9 cellular contexts compared by ENCODE assay signal in genomic region chr17:8117980-8118768, GRCh38. TPM values are rescaled to one million over a fixed set of nuclear protein-coding genes. Genes with fewer than 3 reads are reported as not detected.
A peak's percentile ranks its signal among the peaks of the same experiment; 100 is the strongest.
DNase-seq lines count a peak whose midpoint lies in the region; ATAC-seq and TF ChIP-seq lines count a peak whose summit lies in the region.
"Had no signal": no experiment of that assay in that cellular context is flagged by ENCODE, and none has a peak within 500 bp of the region (broad histone marks: within the 10 kb centered on the region; RNA-seq: fewer than 3 reads in every experiment).

TSS of gene ALOXE3 (minus strand) at chr17:8118514. CDS start at chr17:8117990, 524 bp downstream.

- H3K4me1 ChIP-seq in CD4-positive, alpha-beta memory T cell (ENCODE audit: insufficient read depth, low read length): peaks cover 44% of the 10 kb centered on the region
- no peaks in the 10 kb centered on the region for H3K4me1 ChIP-seq in neural progenitor cell

- H2AFZ ChIP-seq in neural progenitor cell (replicated peaks): peak within 1 kb of the TSS; percentile 87

- peak within 1 kb of the TSS; percentile 90 for H3K4me2 ChIP-seq in neural progenitor cell

- peaks cover 44% of the 10 kb centered on the region for H3F3A ChIP-seq in neural progenitor cell (ENCODE audit: low read depth)

- peaks cover 10% of the 10 kb centered on the region for H4K20me1 ChIP-seq in neural progenitor cell (ENCODE audit: low read depth)

- peaks cover 28 to 55% (median 41%) of the 10 kb centered on the region in 4 donors for H3K4me1 Mint-ChIP-seq in CD4-positive, alpha-beta memory T cell
- peaks cover 48% of the 10 kb centered on the region for H3K4me1 Mint-ChIP-seq in activated CD4-positive, alpha-beta memory T cell treated with anti-CD3 and anti-CD28 coated beads, Interleukin-2, amount 10 ng/mL, durations not matched to agents 7 days and 5 days
- H3K4me1 Mint-ChIP-seq in neural progenitor cell: peaks cover 31% of the 10 kb centered on the region

- TF ChIP-seq CTCF in HL-60 (IDR thresholded peaks at IDR 0.05; ENCODE audit: insufficient read depth, low read length): no peak
- TF ChIP-seq CTCF in fibroblast of pulmonary artery (IDR thresholded peaks at IDR 0.05; ENCODE audit: low read length, missing control alignments): no peak
- no peak for TF ChIP-seq CTCF in neural progenitor cell (IDR thresholded peaks at IDR 0.05)

- CTCF ChIA-PET in CD4-positive, alpha-beta memory T cell (lab: Charles Lee; ENCODE audit: partially characterized antibody): interaction anchor here (0.6 to 4.1 kb wide), 35 partner anchors 9 to 431 kb away, joined by 3 to 89 read pairs (median 7); partner anchors contain the start of genes AURKB, BORCS6, CTC1 and GUCY2D
- CTCF ChIA-PET in activated CD4-positive, alpha-beta memory T cell treated with anti-CD3 and anti-CD28 coated beads, Interleukin-2, amount 10 ng/mL, durations not matched to agents 7 days and 5 days (lab: Charles Lee): interaction anchor here (0.7 to 4.0 kb wide), 28 partner anchors 9 to 534 kb away, joined by 3 to 68 read pairs (median 6); partner anchors contain the start of genes ALOX12B, KRABD2, MPDU1 and SLC25A35

- H3K9me3 ChIP-seq in CD4-positive, alpha-beta memory T cell (ENCODE audit: control insufficient read depth in 1 of 2, low read length in 2 of 2): no peaks in the 10 kb centered on the region
- H3K9me3 ChIP-seq in neural progenitor cell (ENCODE audit: low read depth): no peaks in the 10 kb centered on the region

- H3K36me3 Mint-ChIP-seq in CD4-positive, alpha-beta memory T cell: peaks cover 0 to 31% of the 10 kb centered on the region in 2 donors
- H3K36me3 Mint-ChIP-seq in activated CD4-positive, alpha-beta memory T cell treated with anti-CD3 and anti-CD28 coated beads, Interleukin-2, amount 10 ng/mL, durations not matched to agents 7 days and 5 days (ENCODE audit: low read depth): peaks cover 9% of the 10 kb centered on the region
- H3K36me3 Mint-ChIP-seq in neural progenitor cell: peaks cover 5% of the 10 kb centered on the region

- no peaks in the 10 kb centered on the region for H3K79me2 ChIP-seq in neural progenitor cell (ENCODE audit: low read depth)

- peaks cover 29 to 60% of the 10 kb centered on the region in 2 donors for H3K27me3 Mint-ChIP-seq in CD4-positive, alpha-beta memory T cell
- peaks cover 57% of the 10 kb centered on the region for H3K27me3 Mint-ChIP-seq in activated CD4-positive, alpha-beta memory T cell treated with anti-CD3 and anti-CD28 coated beads, Interleukin-2, amount 10 ng/mL, durations not matched to agents 7 days and 5 days
- H3K27me3 Mint-ChIP-seq in neural progenitor cell (ENCODE audit: insufficient read depth, low read depth): peaks cover 71% of the 10 kb centered on the region

- H3K36me3 ChIP-seq in CD4-positive, alpha-beta memory T cell (ENCODE audit: insufficient read depth, low read length): no peaks in the 10 kb centered on the region
- H3K36me3 ChIP-seq in neural progenitor cell: no peaks in the 10 kb centered on the region

- DNase-seq in CD4-positive, alpha-beta memory T cell: peak in 1 of 5 donors; percentile 59
- DNase-seq in HL-60 (ENCODE audit: low read depth in 1 of 2, low spot score in 1 of 2): no peak
- DNase-seq in activated CD4-positive, alpha-beta memory T cell treated with anti-CD3 and anti-CD28 coated beads, Interleukin-2, amount 10 ng/mL, durations not matched to agents 7 days and 5 days: no peak
- peak; percentile 46 for DNase-seq in fibroblast of pulmonary artery (ENCODE audit: low read depth)
- peak; percentile 59 for DNase-seq in neural progenitor cell (ENCODE audit: low spot score)
- no peak for DNase-seq in GOT3 (lab: John Stamatoyannopoulos, UW)
- DNase-seq in COR-L47 (lab: John Stamatoyannopoulos, UW): no peak

- POLR2A ChIA-PET in CD4-positive, alpha-beta memory T cell (lab: Charles Lee; ENCODE audit: partially characterized antibody): interaction anchor here (1.0 to 9.5 kb wide), 31 partner anchors 8 to 876 kb away, joined by 3 to 152 read pairs (median 6); partner anchors contain the start of genes AURKB, BORCS6, CTC1 and GABARAP
- POLR2A ChIA-PET in activated CD4-positive, alpha-beta memory T cell treated with anti-CD3 and anti-CD28 coated beads, Interleukin-2, amount 10 ng/mL, durations not matched to agents 7 days and 5 days (lab: Charles Lee): interaction anchor here (0.9 to 3.5 kb wide), 11 partner anchors 8 to 432 kb away, joined by 3 to 49 read pairs (median 13); partner anchors contain the start of genes AURKB, BORCS6, CTC1 and PFAS

- H3K4me3 ChIP-seq in CD4-positive, alpha-beta memory T cell (ENCODE audit: low read length in 2 of 2): peak within 1 kb of the TSS; percentile 69 to 97
- H3K4me3 ChIP-seq in HL-60 (replicated peaks; ENCODE audit: insufficient read depth, low read length) (peak within 1 kb of the TSS; percentile 65), fibroblast of pulmonary artery (replicated peaks; ENCODE audit: low read depth, low read length) (peak within 1 kb of the TSS; percentile 68), neural progenitor cell (peak within 1 kb of the TSS; percentile 75)

- peak within 1 kb of the TSS; percentile 91 to 97 (median 94) for H3K4me3 Mint-ChIP-seq in CD4-positive, alpha-beta memory T cell
- H3K4me3 Mint-ChIP-seq in activated CD4-positive, alpha-beta memory T cell treated with anti-CD3 and anti-CD28 coated beads, Interleukin-2, amount 10 ng/mL, durations not matched to agents 7 days and 5 days: peak within 1 kb of the TSS; percentile 80
- H3K4me3 Mint-ChIP-seq in neural progenitor cell: peak within 1 kb of the TSS; percentile 91

- peak within 1 kb of the TSS; percentile 56 for H3K27ac ChIP-seq in CD4-positive, alpha-beta memory T cell (ENCODE audit: low read depth, low read length)
- H3K27ac ChIP-seq in HL-60 (replicated peaks) (peak within 1 kb of the TSS; percentile 19; the same call in 1 of the 2 replicates), neural progenitor cell (no peak within 1 kb of the TSS)

- peaks cover 37% of the 10 kb centered on the region for H3K27me3 ChIP-seq in CD4-positive, alpha-beta memory T cell (ENCODE audit: insufficient read depth, low read length)
- H3K27me3 ChIP-seq in HL-60 (ENCODE audit: insufficient read depth, poor library complexity, severe bottlenecking) (peaks cover 7% of the 10 kb centered on the region), neural progenitor cell (peaks cover 69% of the 10 kb centered on the region)

- peak within 1 kb of the TSS; percentile 95 to 100 (median 98) for H3K27ac Mint-ChIP-seq in CD4-positive, alpha-beta memory T cell
- H3K27ac Mint-ChIP-seq in activated CD4-positive, alpha-beta memory T cell treated with anti-CD3 and anti-CD28 coated beads, Interleukin-2, amount 10 ng/mL, durations not matched to agents 7 days and 5 days: peak within 1 kb of the TSS; percentile 89
- H3K27ac Mint-ChIP-seq in neural progenitor cell: peak within 1 kb of the TSS; percentile 93

- ATAC-seq in HG03442 (IDR thresholded peaks at IDR 0.05; ENCODE audit: unreplicated experiment): no peak

- no peak within 1 kb of the TSS for H3K9ac ChIP-seq in neural progenitor cell

- intact Hi-C loops in CD4-positive, alpha-beta memory T cell (cut with micrococcal nuclease): loop anchor here (1.0 to 2.0 kb wide), 5 partner anchors 24 to 265 kb away; partner anchors contain the start of gene RPL26

- peaks cover 0 to 19% (median under 1%) of the 10 kb centered on the region in 8 donors for H3K9me3 Mint-ChIP-seq in CD4-positive, alpha-beta memory T cell
- H3K9me3 Mint-ChIP-seq in activated CD4-positive, alpha-beta memory T cell treated with anti-CD3 and anti-CD28 coated beads, Interleukin-2, amount 10 ng/mL, durations not matched to agents 7 days and 5 days: no peaks in the 10 kb centered on the region
- peaks cover 18% of the 10 kb centered on the region for H3K9me3 Mint-ChIP-seq in neural progenitor cell

RNA-seq across cellular contexts. Expression of gene ALOXE3, which starts in this region (rescaled TPM):
- under 1 TPM; 0.32 to 0.33 TPM for total RNA-seq in CD4-positive, alpha-beta memory T cell
- polyA plus RNA-seq in CD4-positive, alpha-beta memory T cell: under 1 TPM in 1 of 2 donors, not detected in 1; 0.20 TPM
- total RNA-seq in activated CD4-positive, alpha-beta memory T cell treated with anti-CD3 and anti-CD28 coated beads, Interleukin-2, amount 10 ng/mL, durations not matched to agents 7 days and 5 days: not detected
- not detected in 2 replicates for total RNA-seq in neural progenitor cell (ENCODE audit: low replicate concordance)
- total RNA-seq: T-helper 2 cell treated with Interferon-gamma antibody and Interleukin-4, amounts not matched to agents 100 ng/mL and 5 ng/mL, for 36 hours had no signal

Comparison
In these comparisons a context has a peak if more than half of its experiments do, and no peak if none do; other contexts are left out.
1. Peak in DNase-seq, H3K4me3 ChIP-seq and H3K4me2 ChIP-seq in neural progenitor cell; RNA of the gene not detected or under 1 TPM.